In the genomic region with DNA sequence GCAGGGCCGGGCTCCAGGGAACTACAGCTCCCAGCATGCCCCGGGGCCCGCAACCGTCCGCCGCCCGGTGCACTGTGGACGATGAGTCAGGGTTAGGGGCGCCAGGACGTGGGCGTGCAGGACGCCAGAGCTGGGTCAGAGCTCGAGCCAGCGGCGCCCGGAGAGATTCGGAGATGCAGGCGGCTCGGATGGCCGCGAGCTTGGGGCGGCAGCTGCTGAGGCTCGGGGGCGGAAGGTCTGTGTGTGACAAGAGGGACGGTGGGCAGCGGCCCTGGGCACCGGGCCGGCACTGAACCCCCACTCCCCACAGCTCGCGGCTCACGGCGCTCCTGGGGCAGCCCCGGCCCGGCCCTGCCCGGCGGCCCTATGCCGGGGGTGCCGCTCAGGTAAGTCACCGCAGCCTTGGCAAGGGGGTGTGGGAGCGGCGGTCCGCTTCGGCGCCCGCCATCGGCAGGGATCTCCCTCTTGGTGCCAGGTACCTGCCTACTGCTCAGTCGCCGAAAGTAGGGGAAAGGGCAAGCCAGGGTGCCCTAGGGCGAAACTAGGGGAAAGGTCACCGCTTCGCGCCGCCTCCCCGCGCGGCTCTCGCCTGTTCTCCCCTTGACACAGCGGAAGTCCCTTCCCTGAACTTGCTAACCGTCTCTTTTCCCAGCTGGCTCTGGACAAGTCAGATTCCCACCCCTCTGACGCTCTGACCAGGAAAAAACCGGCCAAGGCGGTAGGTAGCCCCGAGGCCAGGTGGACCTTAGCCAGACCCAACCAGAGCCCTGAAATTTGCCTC, we compare ENCODE assay signal across 8 cellular contexts. TPM values are rescaled to one million over a fixed set of nuclear protein-coding genes. Genes with fewer than 3 reads are reported as not detected.
A peak's percentile ranks its signal among the peaks of the same experiment; 100 is the strongest.
DNase-seq lines count a peak whose midpoint lies in the region; ATAC-seq and TF ChIP-seq lines count a peak whose summit lies in the region.

A gene (plus strand): TSS at position 127 of the 781 bp plus-strand sequence. CDS start 47 bp downstream, at position 174.
A gene (minus strand): TSS at position 25 of the 781 bp plus-strand sequence.

- H3K27me3 ChIP-seq in H7 (ENCODE audit: control insufficient read depth, insufficient read depth, low read length) (no peaks in the 10 kb centered on the region), breast epithelium (no peaks in the 10 kb centered on the region), iPS-20b (ENCODE audit: insufficient read depth, low read length) (no peaks in the 10 kb centered on the region; the same call in 1 of the 2 replicates), skeletal muscle tissue (ENCODE audit: control insufficient read depth in 3 of 3, insufficient read depth in 3 of 3, low read length in 3 of 3) (no peaks in the 10 kb centered on the region)

- intact Hi-C loops in breast epithelium (cut with DNase I; ENCODE audit: low total_unique reads): no loop called here

- H3K9ac ChIP-seq in iPS-20b (ENCODE audit: low read depth, low read length) (peak within 1 kb of the TSS; percentile 81), skeletal muscle tissue (ENCODE audit: low read depth in 1 of 3, low read length in 3 of 3) (peak within 1 kb of the TSS; percentile 89 to 96 (median 92))

- TF ChIP-seq CTCF in VCaP (conservative IDR thresholded peaks at IDR 0.05): no peak
- no peak for TF ChIP-seq CTCF in breast epithelium (IDR thresholded peaks at IDR 0.05)

- peak; percentile 93 for DNase-seq in EL
- peak; percentile 96 for DNase-seq in H7
- DNase-seq in NCI-H1105 treated with DMSO at 0.1 percent for 48 hours (lab: John Stamatoyannopoulos, UW): peak; percentile 79
- peak; percentile 96 for DNase-seq in breast epithelium (ENCODE audit: low spot score in 2 of 2)

- H3K4me3 ChIP-seq in H7 (ENCODE audit: insufficient read depth, low read depth, low read length): peak within 1 kb of the TSS; percentile 98
- H3K4me3 ChIP-seq in breast epithelium: peak within 1 kb of the TSS; percentile 95 to 100 (median 98)
- peak within 1 kb of the TSS; percentile 80 for H3K4me3 ChIP-seq in iPS-20b (ENCODE audit: low read length)
- peak within 1 kb of the TSS; percentile 78 to 92 (median 86) for H3K4me3 ChIP-seq in skeletal muscle tissue (ENCODE audit: low read length in 3 of 3)

- peak; percentile 83 for TF ChIP-seq POLR2A in breast epithelium (IDR thresholded peaks at IDR 0.05)

- ATAC-seq in GM18909 (IDR thresholded peaks at IDR 0.05; ENCODE audit: poor library complexity, unreplicated experiment): no peak

- H3K9me3 ChIP-seq in breast epithelium (no peaks in the 10 kb centered on the region), iPS-20b (ENCODE audit: insufficient read depth, low read depth, low read length) (no peaks in the 10 kb centered on the region), skeletal muscle tissue (ENCODE audit: control insufficient read depth in 3 of 3, low read length in 3 of 3) (no peaks in the 10 kb centered on the region)

- H3K4me1 ChIP-seq in breast epithelium (peaks cover 4 to 38% of the 10 kb centered on the region in 2 donors), iPS-20b (ENCODE audit: insufficient read depth, low read length) (peaks cover 29% of the 10 kb centered on the region; the same call in 1 of the 2 replicates), skeletal muscle tissue (ENCODE audit: control insufficient read depth in 3 of 3, insufficient read depth in 3 of 3, low read length in 3 of 3) (peaks cover 79 to 81% (median 80%) of the 10 kb centered on the region in 3 donors)

- H3K36me3 ChIP-seq in H7 (replicated peaks; ENCODE audit: control insufficient read depth, insufficient read depth, low read length) (peaks cover 35% of the 10 kb centered on the region), breast epithelium (no peaks in the 10 kb centered on the region), iPS-20b (ENCODE audit: insufficient read depth, low read depth, low read length) (peaks cover 41% of the 10 kb centered on the region), skeletal muscle tissue (ENCODE audit: control insufficient read depth in 3 of 3, insufficient read depth in 3 of 3, low read length in 3 of 3) (peaks cover 38 to 46% (median 41%) of the 10 kb centered on the region in 3 donors)

- H3K27ac ChIP-seq in VCaP (peak within 1 kb of the TSS; percentile 81), breast epithelium (peak within 1 kb of the TSS; percentile 100), iPS-20b (ENCODE audit: low read length) (no peak within 1 kb of the TSS), skeletal muscle tissue (ENCODE audit: low read depth, low read length) (peak within 1 kb of the TSS; percentile 95)

RNA-seq across cellular contexts. Expression of the first gene that starts in this region (rescaled TPM):
- 362 and 410 TPM in 2 replicates for total RNA-seq in H7 (2014; rRNA removed; shearing (Covaris generic))
- total RNA-seq in breast epithelium (1,000 to 10,000 TPM in 1 of 3 donors, 100 to 1,000 TPM in 2; 421 to 1,002 (median 829) TPM), skeletal muscle tissue (119 TPM)

RNA-seq across cellular contexts. Expression of the second gene that starts in this region (rescaled TPM):
- total RNA-seq in H7 (2014; rRNA removed; shearing (Covaris generic)): 21.0 and 27.6 TPM in 2 replicates
- total RNA-seq in breast epithelium: 10 to 100 TPM in 2 of 3 donors, 1 to 10 TPM in 1; 7.2 to 18.4 (median 11.1) TPM
- total RNA-seq in skeletal muscle tissue: 7.3 TPM
